ENCODE assay signal across 1 cellular context in genomic region chr17:44350733-44351226, GRCh38.
TF ChIP-seq lines count a peak whose summit lies in the region.

No MANE protein-coding gene starts in this region.

TF ChIP-seq in HepG2, 621 proteins besides CTCF, POLR2A, EP300 and RAD21 (continued from another document and continues in another):
- peak; percentile 52 to 72; a peak in 2 of 4 replicates for TF ChIP-seq HMGXB4 (CRISPR knock-in tag; IDR thresholded peaks at IDR 0.05; ENCODE audit: borderline replicate concordance in 1 of 2, low read depth in 1 of 2)
- no peak for TF ChIP-seq HMG20A (CRISPR knock-in tag; IDR thresholded peaks at IDR 0.05; ENCODE audit: borderline replicate concordance)
- TF ChIP-seq ZNF225 (CRISPR knock-in tag; IDR thresholded peaks at IDR 0.05), result 0 out of 2 replicates have a peak, but pooled peaks have one; percentile 45
- no peak for TF ChIP-seq ZNF484 (CRISPR knock-in tag; IDR thresholded peaks at IDR 0.05; ENCODE audit: borderline replicate concordance, low read depth)
- no peak for TF ChIP-seq ZNF337 (CRISPR knock-in tag; IDR thresholded peaks at IDR 0.05; ENCODE audit: borderline replicate concordance, low read depth)
- TF ChIP-seq ARID4A (CRISPR knock-in tag; IDR thresholded peaks at IDR 0.05; ENCODE audit: borderline replicate concordance), result no peak
- TF ChIP-seq SRF (IDR thresholded peaks at IDR 0.05; ENCODE audit: low read depth, low read length), result no peak
- TF ChIP-seq DZIP1 (CRISPR knock-in tag; IDR thresholded peaks at IDR 0.05), result no peak
- TF ChIP-seq NFKB2 (CRISPR knock-in tag; IDR thresholded peaks at IDR 0.05; ENCODE audit: borderline replicate concordance), result peak; percentile 59; the same call in 1 of the 2 replicates
- peak; percentile 41; the same call in 1 of the 2 replicates for TF ChIP-seq ARNT2 (CRISPR knock-in tag; IDR thresholded peaks at IDR 0.05; ENCODE audit: low read depth)
- TF ChIP-seq IRX3 (CRISPR knock-in tag; IDR thresholded peaks at IDR 0.05; ENCODE audit: borderline replicate concordance, low read depth), result no peak
- 0 out of 2 replicates have a peak, but pooled peaks have one; percentile 58 for TF ChIP-seq RFXAP (CRISPR knock-in tag; IDR thresholded peaks at IDR 0.05; ENCODE audit: borderline replicate concordance)
- peak; percentile 39; the same call in 1 of the 2 replicates for TF ChIP-seq CBFB (CRISPR knock-in tag; IDR thresholded peaks at IDR 0.05)
- TF ChIP-seq MED1 (CRISPR knock-in tag; IDR thresholded peaks at IDR 0.05), result peak; percentile 38; the same call in 1 of the 2 replicates
- no peak for TF ChIP-seq PREB (CRISPR knock-in tag; IDR thresholded peaks at IDR 0.05)
- no peak for TF ChIP-seq ATF7-NPFF (CRISPR knock-in tag; IDR thresholded peaks at IDR 0.05; ENCODE audit: low read depth)
- no peak for TF ChIP-seq ZNF503 (CRISPR knock-in tag; IDR thresholded peaks at IDR 0.05)
- TF ChIP-seq HNRNPH1 (optimal IDR thresholded peaks at IDR 0.05; ENCODE audit: low read depth, low read length), result no peak
- TF ChIP-seq ZFP90 (CRISPR knock-in tag; IDR thresholded peaks at IDR 0.05; ENCODE audit: borderline replicate concordance), result peak; percentile 72; the same call in 1 of the 2 replicates
- TF ChIP-seq CREBL2 (CRISPR knock-in tag; IDR thresholded peaks at IDR 0.05; ENCODE audit: borderline replicate concordance), result no peak
- no peak for TF ChIP-seq KDM3A (CRISPR knock-in tag; IDR thresholded peaks at IDR 0.05; ENCODE audit: low read depth)
- TF ChIP-seq HDAC6 (IDR thresholded peaks at IDR 0.05; ENCODE audit: low read depth, low read length), result no peak
- peak; percentile 64; the same call in 1 of the 2 replicates for TF ChIP-seq EEA1 (CRISPR knock-in tag; IDR thresholded peaks at IDR 0.05; ENCODE audit: borderline replicate concordance)
- TF ChIP-seq ZNF230 (CRISPR knock-in tag; IDR thresholded peaks at IDR 0.05), result no peak
- TF ChIP-seq IRF9 (CRISPR knock-in tag; IDR thresholded peaks at IDR 0.05; ENCODE audit: borderline replicate concordance), result 0 out of 2 replicates have a peak, but pooled peaks have one; percentile 27
- TF ChIP-seq ZBTB1 (CRISPR knock-in tag; IDR thresholded peaks at IDR 0.05; ENCODE audit: borderline replicate concordance), result no peak
- TF ChIP-seq SALL2 (CRISPR knock-in tag; IDR thresholded peaks at IDR 0.05), result no peak; the same call in 1 of the 2 replicates
- TF ChIP-seq ZNF562 (CRISPR knock-in tag; IDR thresholded peaks at IDR 0.05; ENCODE audit: borderline replicate concordance), result no peak
- no peak for TF ChIP-seq FIP1L1 (IDR thresholded peaks at IDR 0.05; ENCODE audit: borderline replicate concordance, insufficient read depth, low read depth, low read length)
- no peak for TF ChIP-seq ZNF121 (CRISPR knock-in tag; IDR thresholded peaks at IDR 0.05)
- TF ChIP-seq GPN1 (CRISPR knock-in tag; IDR thresholded peaks at IDR 0.05; ENCODE audit: borderline replicate concordance), result no peak
- peak; percentile 88 for TF ChIP-seq XRCC5 (optimal IDR thresholded peaks at IDR 0.05; ENCODE audit: low read length)
- TF ChIP-seq PAX8 (CRISPR knock-in tag; IDR thresholded peaks at IDR 0.05; ENCODE audit: borderline replicate concordance), result no peak
- no peak for TF ChIP-seq ZNF737 (CRISPR knock-in tag; IDR thresholded peaks at IDR 0.05; ENCODE audit: borderline replicate concordance)
- TF ChIP-seq CHD2 (IDR thresholded peaks at IDR 0.05; ENCODE audit: low read depth, low read length), result no peak
- TF ChIP-seq PCBP1 (IDR thresholded peaks at IDR 0.05; ENCODE audit: borderline replicate concordance, low read depth, low read length), result peak; percentile 61; the same call in 1 of the 2 replicates
- TF ChIP-seq NCOA5 (CRISPR knock-in tag; IDR thresholded peaks at IDR 0.05), result no peak
- TF ChIP-seq ZNF276 (CRISPR knock-in tag; IDR thresholded peaks at IDR 0.05; ENCODE audit: low read depth), result no peak
- no peak for TF ChIP-seq ZNF672 (CRISPR knock-in tag; IDR thresholded peaks at IDR 0.05)
- no peak for TF ChIP-seq NBN (conservative IDR thresholded peaks at IDR 0.05)
- TF ChIP-seq RBM22 (optimal IDR thresholded peaks at IDR 0.05; ENCODE audit: low read length), result no peak
- TF ChIP-seq POGK (CRISPR knock-in tag; conservative IDR thresholded peaks at IDR 0.05), result no peak
- TF ChIP-seq ERF (CRISPR knock-in tag; IDR thresholded peaks at IDR 0.05), result peak; percentile 40; the same call in 1 of the 2 replicates
- no peak for TF ChIP-seq HDAC2 (CRISPR knock-in tag; IDR thresholded peaks at IDR 0.05)
